Comparison of ENCODE assay signal across 8 cellular contexts in genomic region chr3:171461087-171461917, GRCh38. TPM values are rescaled to one million over a fixed set of nuclear protein-coding genes. Genes with fewer than 3 reads are reported as not detected.
DNase-seq lines count a peak whose midpoint lies in the region; ATAC-seq and TF ChIP-seq lines count a peak whose summit lies in the region.

No MANE protein-coding gene starts in this region.

- H3K36me3 Mint-ChIP-seq in activated naive CD8-positive, alpha-beta T cell treated with anti-CD3 and anti-CD28 coated beads for 36 hours: no peaks in the 10 kb centered on the region

- peaks cover 3% of the 10 kb centered on the region for H3K9me3 Mint-ChIP-seq in activated naive CD8-positive, alpha-beta T cell treated with anti-CD3 and anti-CD28 coated beads for 36 hours

- H3K27me3 Mint-ChIP-seq in activated naive CD8-positive, alpha-beta T cell treated with anti-CD3 and anti-CD28 coated beads for 36 hours: no peaks in the 10 kb centered on the region

- H3K27ac Mint-ChIP-seq in activated naive CD8-positive, alpha-beta T cell treated with anti-CD3 and anti-CD28 coated beads for 36 hours: peak overlapping the region; percentile 80

- DNase-seq in AG04449 (ENCODE audit: low read depth, low spot score) (no peak), NCI-H524 treated with DMSO at 0.1 percent for 48 hours (lab: John Stamatoyannopoulos, UW) (peak; percentile 46), left ventricle myocardium superior (no peak), sciatic nerve (ENCODE audit: low spot score) (no peak), NCI-H187 treated with DMSO at 0.1 percent for 48 hours (lab: John Stamatoyannopoulos, UW) (no peak)
- DNase-seq in activated naive CD8-positive, alpha-beta T cell treated with anti-CD3 and anti-CD28 coated beads for 36 hours: peak; percentile 30

- ATAC-seq in GM18867 (IDR thresholded peaks at IDR 0.05; ENCODE audit: unreplicated experiment) (peak; percentile 17), HG03045 (IDR thresholded peaks at IDR 0.05; ENCODE audit: unreplicated experiment) (peak; percentile 20), left ventricle myocardium superior (peak; percentile 13), sciatic nerve (peak; percentile 8)

- CTCF ChIA-PET in AG04449 (lab: Yijun Ruan, JAX): interaction anchor here (2.0 to 3.7 kb wide), 3 partner anchors 10 to 500 kb away, joined by 5 to 15 read pairs (median 6); no protein-coding TSS in a partner anchor

- H3K4me1 Mint-ChIP-seq in activated naive CD8-positive, alpha-beta T cell treated with anti-CD3 and anti-CD28 coated beads for 36 hours: peaks cover 34% of the 10 kb centered on the region

- H3K4me3 Mint-ChIP-seq in activated naive CD8-positive, alpha-beta T cell treated with anti-CD3 and anti-CD28 coated beads for 36 hours: peak overlapping the region; percentile 89

- POLR2A ChIA-PET in AG04449 (lab: Yijun Ruan, JAX): no interaction called here

- TF ChIP-seq CTCF in AG04449 (IDR thresholded peaks at IDR 0.05; ENCODE audit: insufficient read depth, low read length, missing control alignments): no peak

- intact Hi-C loops in left ventricle myocardium superior (cut with micrococcal nuclease): no loop called here
- intact Hi-C loops in sciatic nerve (cut with DNase I): no loop called here

- H3K4me3 ChIP-seq in AG04449 (ENCODE audit: low read depth, low read length): peak overlapping the region; percentile 76

RNA-seq across cellular contexts. Expression of gene TNIK, which starts 1.1 kb away (rescaled TPM):
- total RNA-seq in activated naive CD8-positive, alpha-beta T cell treated with anti-CD3 and anti-CD28 coated beads for 36 hours: 10 to 100 TPM; 21.3 to 24.6 TPM
- total RNA-seq in left ventricle myocardium superior (32.7 TPM), sciatic nerve (9.5 TPM)

Comparison
In these comparisons a context has a peak if more than half of its experiments do, and no peak if none do; other contexts are left out.
1. DNase-seq: peak in NCI-H524 treated with DMSO at 0.1 percent for 48 hours (single experiment) and activated naive CD8-positive, alpha-beta T cell treated with anti-CD3 and anti-CD28 coated beads for 36 hours (single experiment); none in AG04449 (single experiment), left ventricle myocardium superior (single experiment), sciatic nerve (single experiment) and NCI-H187 treated with DMSO at 0.1 percent for 48 hours (single experiment).
2. Peak in every context shown above with its lines, with median percentiles within 50 percentile points of each other: ATAC-seq.